Comparison of ENCODE assay signal across 2 cellular contexts in the genomic region with DNA sequence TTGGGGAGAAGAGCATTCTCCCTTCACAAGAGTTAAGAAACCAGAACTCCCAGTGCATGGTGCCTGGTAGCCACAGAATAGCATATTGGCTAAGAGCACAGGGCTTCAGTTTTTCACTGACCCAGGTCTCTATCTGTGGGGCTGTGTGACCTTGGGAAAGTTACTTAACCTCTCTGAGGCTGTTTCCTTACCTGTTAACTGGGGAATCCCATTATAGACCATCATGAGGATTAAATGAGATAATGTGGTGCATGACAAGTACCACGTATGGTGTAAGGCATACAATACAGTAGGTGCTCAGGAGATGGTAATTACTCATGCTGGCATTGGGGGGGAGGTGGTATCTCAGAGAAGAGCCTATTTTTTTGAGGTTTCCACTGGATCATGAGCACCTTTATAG.
TF ChIP-seq lines count a peak whose summit lies in the region.

No MANE protein-coding gene starts in this region.

TF ChIP-seq in HepG2, 621 proteins besides CTCF, POLR2A, EP300 and RAD21:
- TF ChIP-seq ZNF768 (CRISPR knock-in tag; IDR thresholded peaks at IDR 0.05): peak; percentile 75; the same call in 1 of the 2 replicates
- no peak for TF ChIP-seq ATRX (CRISPR knock-in tag; IDR thresholded peaks at IDR 0.05; ENCODE audit: borderline replicate concordance)
- TF ChIP-seq ZNF138 (CRISPR knock-in tag; IDR thresholded peaks at IDR 0.05; ENCODE audit: low read depth): no peak

TF ChIP-seq in K562, 482 proteins besides CTCF, POLR2A, EP300 and RAD21:
- TF ChIP-seq POLR3G (IDR thresholded peaks at IDR 0.05; ENCODE audit: extremely low read depth, insufficient read length, insufficient replicate concordance) (no peak), BRCA1 (IDR thresholded peaks at IDR 0.05) (no peak), BRCA1 (CRISPR knock-in tag; IDR thresholded peaks at IDR 0.05) (no peak), ZFP36 (IDR thresholded peaks at IDR 0.05; ENCODE audit: low read depth, low read length, partially characterized antibody) (peak; percentile 71), RBM25 (IDR thresholded peaks at IDR 0.05; ENCODE audit: low read depth, low read length, severe bottlenecking) (peak; percentile 85), SLC30A9 (CRISPR knock-in tag; IDR thresholded peaks at IDR 0.05) (no peak), KDM1A (IDR thresholded peaks at IDR 0.05) (peak; percentile 12 to 40; a peak in 1 of 4 replicates), BCOR (IDR thresholded peaks at IDR 0.05) (peak; percentile 55; the same call in 1 of the 2 replicates), SMARCC2 (IDR thresholded peaks at IDR 0.05; ENCODE audit: low read depth) (no peak)
